Comparison of ENCODE assay signal across 8 cellular contexts in the genomic region with DNA sequence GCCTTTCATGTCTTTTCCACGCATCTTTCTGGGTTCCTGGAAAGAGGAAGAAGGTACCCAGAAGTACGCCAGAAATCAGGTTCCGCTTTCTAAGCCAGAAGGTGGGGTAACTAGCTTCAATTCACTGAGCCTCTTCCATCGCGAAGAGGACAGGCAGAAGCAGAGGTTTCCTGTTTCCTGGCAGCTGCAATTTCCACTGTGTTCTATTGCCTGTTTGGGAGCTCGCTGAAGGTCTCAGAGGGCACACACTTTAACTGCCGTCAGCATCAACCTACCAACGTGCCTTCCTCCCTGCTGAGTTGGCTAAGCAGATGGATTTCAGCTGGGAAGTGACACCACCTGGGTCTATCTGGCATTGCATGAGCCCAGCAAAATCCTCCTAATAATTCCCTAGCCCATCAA. TPM values are rescaled to one million over a fixed set of nuclear protein-coding genes. Genes with fewer than 3 reads are reported as not detected.
DNase-seq lines count a peak whose midpoint lies in the region; ATAC-seq, FAIRE-seq and TF ChIP-seq lines count a peak whose summit lies in the region.

No MANE protein-coding gene starts in this region.

- peaks cover 22% of the 10 kb centered on the region for H3K4me1 Mint-ChIP-seq in memory B cell

- peak overlapping the region; percentile 75 for H3K4me3 Mint-ChIP-seq in memory B cell

- H3K36me3 Mint-ChIP-seq in memory B cell = peaks cover 2% of the 10 kb centered on the region

- no peaks in the 10 kb centered on the region for H3K27me3 Mint-ChIP-seq in memory B cell

- DNase-seq in D721Med (ENCODE audit: insufficient read length, low spot score) (peak; percentile 54), H4 (ENCODE audit: low spot score) (peak; percentile 35), NCI-H446 treated with DMSO at 0.1 percent for 48 hours (lab: John Stamatoyannopoulos, UW) (peak; percentile 50), amniotic epithelial cell (ENCODE audit: low read depth) (peak; percentile 7), memory B cell (ENCODE audit: low spot score in 2 of 2) (peak; percentile 42 to 60)
- DNase-seq in activated CD8-positive, alpha-beta memory T cell treated with anti-CD3 and anti-CD28 coated beads, Interleukin-2, amount 50 U/mL, for 4 hours = no peak

- ATAC-seq in memory B cell (ENCODE audit: low read depth) = peak; percentile 96
- ATAC-seq in HG02938 (IDR thresholded peaks at IDR 0.05; ENCODE audit: unreplicated experiment) = no peak
- no peak for ATAC-seq in HG03097 (IDR thresholded peaks at IDR 0.05; ENCODE audit: low FRiP score, unreplicated experiment)

- H3K27ac Mint-ChIP-seq in memory B cell = peak overlapping the region; percentile 91

- TF ChIP-seq CTCF in D721Med (IDR thresholded peaks at IDR 0.05; ENCODE audit: insufficient read depth, missing control alignments) = peak; percentile 30

- no peaks in the 10 kb centered on the region for H3K9me3 Mint-ChIP-seq in memory B cell

- FAIRE-seq in D721Med (lab: Jason Lieb, UNC) = no peak

RNA-seq across cellular contexts. Expression of gene NCF2, which starts 10.0 kb away (rescaled TPM):
- 4.1 and 10.2 TPM in 2 replicates for total RNA-seq in H4 (2014; rRNA removed; shearing (Covaris generic))

RNA-seq across cellular contexts. Expression of gene ARPC5, which starts 55.3 kb away (rescaled TPM):
- total RNA-seq in H4 (2014; rRNA removed; shearing (Covaris generic)) = 118 and 158 TPM in 2 replicates
